In the genomic region with DNA sequence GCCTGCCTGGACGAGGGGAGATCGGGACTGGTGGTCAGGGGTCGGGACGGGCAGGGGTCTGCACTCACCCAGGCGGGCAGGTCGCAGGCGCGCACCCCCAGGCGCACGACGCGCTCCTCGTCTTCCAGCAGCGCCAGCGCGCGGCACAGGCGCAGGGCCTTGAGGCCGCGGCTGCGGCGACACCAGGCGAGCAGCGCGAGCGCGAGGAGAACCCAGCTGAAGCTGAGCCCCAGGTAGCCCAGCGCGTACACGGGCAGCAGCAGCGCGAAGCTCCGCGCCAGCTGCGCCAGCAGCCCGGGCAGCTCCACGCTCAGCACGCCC, we compare ENCODE assay signal across 8 cellular contexts. TPM values are rescaled to one million over a fixed set of nuclear protein-coding genes. Genes with fewer than 3 reads are reported as not detected.
DNase-seq lines count a peak whose midpoint lies in the region; ATAC-seq, FAIRE-seq and TF ChIP-seq lines count a peak whose summit lies in the region.

No MANE protein-coding gene starts in this region.

- peak; percentile 53 for ATAC-seq in GM19452 (IDR thresholded peaks at IDR 0.05; ENCODE audit: unreplicated experiment)
- peak; percentile 45 for ATAC-seq in HG03460 (IDR thresholded peaks at IDR 0.05; ENCODE audit: unreplicated experiment)
- peak; percentile 46 for ATAC-seq in sciatic nerve

- TF ChIP-seq CTCF in astrocyte of the cerebellum (IDR thresholded peaks at IDR 0.05; ENCODE audit: low read depth, low read length, missing control alignments) = no peak

- FAIRE-seq in RCC 7860 (lab: Jason Lieb, UNC) = no peak

- in situ Hi-C loops in astrocyte of the cerebellum (cut with HindIII; ENCODE audit: low sequenced_read_pairs) = no loop called here

- H3K4me3 ChIP-seq in astrocyte of the cerebellum (ENCODE audit: low read depth, low read length) = peak overlapping the region; percentile 85
- H3K4me3 ChIP-seq in iPS-11a (ENCODE audit: low read depth, low read length) = peak overlapping the region; percentile 83

- intact Hi-C loops in sciatic nerve (cut with DNase I) = no loop called here

- DNase-seq in DMS79 treated with DMSO at 0.1 percent for 48 hours (lab: John Stamatoyannopoulos, UW) = peak; percentile 47
- peak; percentile 70 for DNase-seq in RCC 7860 (ENCODE audit: low spot score)
- DNase-seq in astrocyte of the cerebellum (ENCODE audit: low read depth) = no peak
- peak; percentile 78 for DNase-seq in sciatic nerve (ENCODE audit: low spot score)
- DNase-seq in DMS114 treated with DMSO at 0.1 percent for 48 hours (lab: John Stamatoyannopoulos, UW; ENCODE audit: unreplicated experiment) = no peak

RNA-seq across cellular contexts. Expression of gene ESYT2, which starts 0.3 kb away (rescaled TPM):
- total RNA-seq in sciatic nerve = 103 TPM

RNA-seq across cellular contexts. Expression of gene DYNC2I1, which starts 27.4 kb away (rescaled TPM):
- 29.6 TPM for total RNA-seq in sciatic nerve

Comparison
In these comparisons a context has a peak if more than half of its experiments do, and no peak if none do; other contexts are left out.
1. DNase-seq: peak in DMS79 treated with DMSO at 0.1 percent for 48 hours (single experiment), RCC 7860 (single experiment) and sciatic nerve (single experiment); none in astrocyte of the cerebellum (single experiment) and DMS114 treated with DMSO at 0.1 percent for 48 hours (single experiment).
2. Peak in every context shown above with its lines, with median percentiles within 50 percentile points of each other: ATAC-seq.